ENCODE assay signal across 1 cellular context in the genomic region with DNA sequence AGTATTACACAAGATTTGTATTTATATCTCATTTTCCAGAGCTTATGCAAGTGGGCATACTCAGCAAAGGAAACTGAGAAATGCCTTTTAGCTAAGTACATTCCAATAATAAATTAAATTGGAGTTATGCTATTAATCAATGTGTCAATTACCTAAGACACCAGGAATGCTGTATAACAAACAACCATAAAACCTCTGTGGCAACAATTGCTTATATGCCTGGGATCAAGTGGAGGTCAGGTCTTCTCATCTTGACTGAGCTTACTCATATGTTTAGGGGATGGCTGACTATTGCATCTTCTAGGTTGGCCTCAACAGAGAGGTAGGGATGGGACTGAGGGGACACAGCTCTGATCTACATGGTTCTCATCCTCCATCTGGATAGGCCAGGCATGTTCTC.
TF ChIP-seq lines count a peak whose summit lies in the region.

No MANE protein-coding gene starts in this region.

TF ChIP-seq in A549, 52 proteins besides CTCF, POLR2A, EP300 and RAD21 (continued from another document):
- TF ChIP-seq NFE2L2 (conservative IDR thresholded peaks at IDR 0.05; ENCODE audit: low read length): no peak
- TF ChIP-seq ESRRA (IDR thresholded peaks at IDR 0.05; ENCODE audit: borderline replicate concordance, low read length): no peak
TF ChIP-seq in A549: peak in this region for 0.
